In genomic region chr13:99310382-99311031, GRCh38 we compare ENCODE assay signal across 9 cellular contexts. TPM values are rescaled to one million over a fixed set of nuclear protein-coding genes. Genes with fewer than 3 reads are reported as not detected.
A peak's percentile ranks its signal among the peaks of the same experiment; 100 is the strongest.
DNase-seq lines count a peak whose midpoint lies in the region; ATAC-seq, FAIRE-seq and TF ChIP-seq lines count a peak whose summit lies in the region.
"Had no signal": no experiment of that assay in that cellular context is flagged by ENCODE, and none has a peak within 500 bp of the region (broad histone marks: within the 10 kb centered on the region; RNA-seq: fewer than 3 reads in every experiment).

No MANE protein-coding gene starts in this region.

- intact Hi-C loops in heart left ventricle (cut with DNase I) = no loop called here
- intact Hi-C loops in right lobe of liver (cut with DNase I) = no loop called here

- H3K36me3 Mint-ChIP-seq in T-helper 17 cell (ENCODE audit: low read depth) = peaks cover 5% of the 10 kb centered on the region
- peaks cover 5 to 37% (median 11%) of the 10 kb centered on the region in 3 donors for H3K36me3 Mint-ChIP-seq in naive thymus-derived CD8-positive, alpha-beta T cell

- peak overlapping the region; percentile 98 for H3K27ac Mint-ChIP-seq in T-helper 17 cell
- H3K27ac Mint-ChIP-seq in naive thymus-derived CD8-positive, alpha-beta T cell = peak overlapping the region in 8 of 10 donors; percentile 35 to 97 (median 86)

- ATAC-seq in HG02610 (IDR thresholded peaks at IDR 0.05; ENCODE audit: unreplicated experiment) = peak; percentile 41
- no peak for ATAC-seq in T-helper 17 cell
- ATAC-seq in naive thymus-derived CD8-positive, alpha-beta T cell = no peak
- ATAC-seq in heart left ventricle = no peak
- ATAC-seq in right lobe of liver = no peak

- no peaks in the 10 kb centered on the region for H3K9me3 Mint-ChIP-seq in naive thymus-derived CD8-positive, alpha-beta T cell

- H3K27me3 ChIP-seq in HAP-1 (ENCODE audit: low read depth) = no peaks in the 10 kb centered on the region
- H3K27me3 ChIP-seq in heart left ventricle = no peaks in the 10 kb centered on the region
- H3K27me3 ChIP-seq in right lobe of liver = no peaks in the 10 kb centered on the region

- H3K4me3 ChIP-seq in HAP-1 (no peak overlapping the region), heart left ventricle (no peak overlapping the region), right lobe of liver (no peak overlapping the region)

- in situ Hi-C loops in HAP-1 (cut with MboI; ENCODE audit: low sequenced_read_pairs) = no loop called here

- H3K4me3 Mint-ChIP-seq in T-helper 17 cell = peak overlapping the region; percentile 83
- H3K4me3 Mint-ChIP-seq in naive thymus-derived CD8-positive, alpha-beta T cell = peak overlapping the region in 4 of 10 donors; percentile 30 to 57 (median 45)

- POLR2A ChIA-PET in naive thymus-derived CD8-positive, alpha-beta T cell (lab: Charles Lee) = interaction anchor here (1.5 kb wide), 1 partner anchor 18 kb away, joined by 3 read pairs; no protein-coding TSS in a partner anchor

- no peaks in the 10 kb centered on the region for H3K36me3 ChIP-seq in HAP-1 (replicated peaks)
- peaks cover 0 to 11% (median 2%) of the 10 kb centered on the region in 9 donors for H3K36me3 ChIP-seq in heart left ventricle
- no peaks in the 10 kb centered on the region for H3K36me3 ChIP-seq in right lobe of liver

- peaks cover 58% of the 10 kb centered on the region for H3K4me1 Mint-ChIP-seq in T-helper 17 cell
- H3K4me1 Mint-ChIP-seq in naive thymus-derived CD8-positive, alpha-beta T cell = peaks cover 36 to 91% (median 87%) of the 10 kb centered on the region in 4 donors

- FAIRE-seq in frontal cortex (lab: Jason Lieb, UNC) = no peak

- no peaks in the 10 kb centered on the region for H3K27me3 Mint-ChIP-seq in T-helper 17 cell
- no peaks in the 10 kb centered on the region for H3K27me3 Mint-ChIP-seq in naive thymus-derived CD8-positive, alpha-beta T cell

- DNase-seq in GM04503 (ENCODE audit: low read depth) (peak; percentile 65), T-helper 17 cell (no peak), HAP-1 (ENCODE audit: low spot score in 2 of 2) (no peak), heart left ventricle (no peak), right lobe of liver (no peak), frontal cortex (ENCODE audit: low spot score in 2 of 2) (no peak)
- DNase-seq in naive thymus-derived CD8-positive, alpha-beta T cell = no peak

- H3K9me3 ChIP-seq in T-helper 17 cell (ENCODE audit: control insufficient read depth, low read length, poor library complexity, severe bottlenecking) = no peaks in the 10 kb centered on the region
- no peaks in the 10 kb centered on the region for H3K9me3 ChIP-seq in HAP-1
- no peaks in the 10 kb centered on the region for H3K9me3 ChIP-seq in heart left ventricle
- H3K9me3 ChIP-seq in right lobe of liver = no peaks in the 10 kb centered on the region

- TF ChIP-seq POLR2A in heart left ventricle (IDR thresholded peaks at IDR 0.05) = no peak
- TF ChIP-seq POLR2A in right lobe of liver (IDR thresholded peaks at IDR 0.05) = no peak

- H3K27ac ChIP-seq in heart left ventricle (peak overlapping the region in 1 of 12 donors; percentile 5), right lobe of liver (no peak overlapping the region)

- 93 to 94% (median 94%) methylated on average over 4 of the region's 4 CpGs for WGBS in heart left ventricle, 4 donors
- 77% methylated on average over 4 of the region's 4 CpGs for WGBS in right lobe of liver (ENCODE audit: insufficient coverage, low coverage, low lambda C conversion rate, missing lambda C conversion rate)

- H3K4me1 ChIP-seq in HAP-1 = peaks cover 16% of the 10 kb centered on the region
- H3K4me1 ChIP-seq in heart left ventricle = peaks cover 0 to 94% (median 18%) of the 10 kb centered on the region in 12 donors
- H3K4me1 ChIP-seq in right lobe of liver = peaks cover 0 to 10% (median 0%) of the 10 kb centered on the region in 4 donors

- TF ChIP-seq CTCF in heart left ventricle (IDR thresholded peaks at IDR 0.05) (no peak), right lobe of liver (IDR thresholded peaks at IDR 0.05) (no peak)

RNA-seq across cellular contexts. Expression of gene GPR183, which starts 3.3 kb away (rescaled TPM):
- total RNA-seq in T-helper 17 cell (100 to 1,000 TPM; 249 to 322 TPM), heart left ventricle (1 to 10 TPM in 7 of 9 donors, under 1 TPM in 2; 0.69 to 7.6 (median 1.5) TPM), right lobe of liver (1 to 10 TPM in 3 of 6 experiments, under 1 TPM in 3; 0.26 to 3.2 (median 1.0) TPM), frontal cortex (0.82 TPM)
- 10 to 100 TPM in 1 of 2 experiments, 1 to 10 TPM in 1; 8.4 to 10.4 TPM for total RNA-seq in naive thymus-derived CD8-positive, alpha-beta T cell
- 10 to 100 TPM in 2 of 3 donors, 1 to 10 TPM in 1; 9.2 to 35.5 (median 13.1) TPM for polyA plus RNA-seq in naive thymus-derived CD8-positive, alpha-beta T cell
- polyA plus RNA-seq in heart left ventricle = 1 to 10 TPM in 1 of 2 donors, under 1 TPM in 1; 0.72 to 2.7 TPM

RNA-seq across cellular contexts. Expression of gene GPR18, which starts 52.3 kb away (rescaled TPM):
- total RNA-seq in T-helper 17 cell (10 to 100 TPM; 10.1 to 13.6 TPM), heart left ventricle (1 to 10 TPM in 1 of 9 donors, under 1 TPM in 1, not detected in 7; 0.34 to 1.1 TPM), right lobe of liver (under 1 TPM in 2 of 6 experiments, not detected in 4; 0.13 to 0.17 TPM), frontal cortex (not detected)
- 10 to 100 TPM; 31.1 to 31.3 TPM for total RNA-seq in naive thymus-derived CD8-positive, alpha-beta T cell
- 10 to 100 TPM; 22.2 to 37.0 (median 26.1) TPM for polyA plus RNA-seq in naive thymus-derived CD8-positive, alpha-beta T cell
- polyA plus RNA-seq in heart left ventricle = under 1 TPM in 1 of 2 donors, not detected in 1; 0.04 TPM
- total RNA-seq: NCI-H460 had no signal

Comparison
In these comparisons a context has a peak if more than half of its experiments do, and no peak if none do; other contexts are left out.
1. RNA of gene GPR183, which starts 3.3 kb away (total RNA-seq): 249 to 322 TPM in T-helper 17 cell; 8.4 to 10.4 TPM in naive thymus-derived CD8-positive, alpha-beta T cell, 0.69 to 7.6 TPM in heart left ventricle, 0.26 to 3.2 TPM in right lobe of liver and 0.82 TPM in frontal cortex (single experiment); every median in the first group is over 10 times any median in the second.
2. RNA of gene GPR18, which starts 52.3 kb away (total RNA-seq): 31.1 to 31.3 TPM in naive thymus-derived CD8-positive, alpha-beta T cell and 10.1 to 13.6 TPM in T-helper 17 cell; 0.13 to 0.17 TPM in right lobe of liver, 0.34 to 1.1 TPM in heart left ventricle and not detected in frontal cortex (single experiment); every median in the first group is over 4 times any median in the second.